In the genomic region with DNA sequence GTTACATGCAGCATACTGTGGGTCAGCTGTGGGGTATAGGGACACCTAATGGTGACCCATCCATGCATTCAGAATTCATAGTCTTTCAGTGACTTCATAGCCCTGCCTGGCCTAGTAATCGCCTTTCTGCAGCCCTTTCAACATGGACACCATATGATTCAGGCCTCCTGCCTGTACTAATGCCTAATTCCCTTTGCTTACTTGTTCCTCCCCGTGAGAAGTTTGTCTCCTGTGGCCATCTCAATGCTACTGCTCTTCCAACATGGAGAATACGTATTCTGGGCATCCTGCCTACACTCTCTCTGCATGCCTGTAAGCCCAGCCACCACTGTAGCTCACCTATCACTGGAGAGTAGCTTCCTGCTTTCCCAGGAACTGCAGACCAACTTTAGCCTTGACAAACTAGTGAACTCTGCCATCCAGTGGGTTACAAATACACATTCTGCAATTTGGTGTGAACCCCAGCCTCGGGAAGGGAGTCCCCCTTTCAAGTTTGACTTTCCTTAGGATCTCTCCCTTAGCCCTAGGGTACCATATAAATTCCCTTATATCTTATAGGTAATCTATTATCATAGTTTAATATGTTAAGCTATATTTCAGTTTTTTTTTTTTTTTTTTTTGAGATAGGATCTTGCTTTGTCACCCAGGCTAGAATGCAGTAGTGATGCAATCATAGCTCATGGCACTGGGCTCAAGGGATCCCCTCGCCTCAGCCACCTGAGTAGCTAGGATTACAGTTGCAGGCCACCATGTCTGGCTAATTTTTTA, we compare ENCODE assay signal across 32 cellular contexts. TPM values are rescaled to one million over a fixed set of nuclear protein-coding genes. Genes with fewer than 3 reads are reported as not detected.
DNase-seq lines count a peak whose midpoint lies in the region; ATAC-seq, FAIRE-seq and TF ChIP-seq lines count a peak whose summit lies in the region.
"Had no signal": no experiment of that assay in that cellular context is flagged by ENCODE, and none has a peak within 500 bp of the region (broad histone marks: within the 10 kb centered on the region; RNA-seq: fewer than 3 reads in every experiment).

No MANE protein-coding gene starts in this region.

- no peaks in the 10 kb centered on the region for H3K9me3 ChIP-seq in HEK293 (ENCODE audit: control insufficient read depth, insufficient read depth, low read depth, low read length)
- H3K9me3 ChIP-seq in GM12878 (replicated peaks; ENCODE audit: control insufficient read depth, insufficient read depth, low read length), result no peaks in the 10 kb centered on the region
- H3K9me3 ChIP-seq in osteoblast (ENCODE audit: low read depth, low read length), result no peaks in the 10 kb centered on the region
- H3K9me3 ChIP-seq: ascending aorta, neutrophil, vagina had no signal

- no peaks in the 10 kb centered on the region for H4K20me1 ChIP-seq in GM12878 (ENCODE audit: control insufficient read depth, insufficient read depth)
- no peaks in the 10 kb centered on the region for H4K20me1 ChIP-seq in osteoblast (ENCODE audit: insufficient read depth, low read length)

- no peak for TF ChIP-seq CTCF in HEK293 (tag by site-specific recombination; IDR thresholded peaks at IDR 0.05)
- TF ChIP-seq CTCF in GM12878 (IDR thresholded peaks at IDR 0.05 in 2 of 3, conservative IDR thresholded peaks at IDR 0.05 in 1 of 3; ENCODE audit: control insufficient read depth in 2 of 3, extremely low read depth in 1 of 3, insufficient read depth in 1 of 3, low read depth in 3 of 3, low read length in 3 of 3), result no peak
- TF ChIP-seq CTCF in osteoblast (IDR thresholded peaks at IDR 0.05; ENCODE audit: extremely low read depth, low read depth, low read length), result no peak
- no peak for TF ChIP-seq CTCF in CD14-positive monocyte (IDR thresholded peaks at IDR 0.05)

- SMC1A ChIA-PET in GM12878 (lab: Charles Lee; ENCODE audit: uncharacterized antibody, unreplicated experiment), result interaction anchor here (0.6 to 1.8 kb wide), 6 partner anchors 11 to 759 kb away, joined by 3 read pairs; a partner anchor contains a TSS

- CTCF ChIA-PET in HEK293 (lab: Yijun Ruan, JAX), result interaction anchor here (0.6 to 0.8 kb wide), 2 partner anchors 11 to 246 kb away, joined by 4 to 7 read pairs; no protein-coding TSS in a partner anchor
- CTCF ChIA-PET in GM12878 (lab: Yijun Ruan, JAX), result interaction anchor here (0.8 to 1.2 kb wide), 3 partner anchors 37 to 143 kb away, joined by 3 read pairs; a partner anchor contains a TSS

- no TSS peak for BruUV-seq in GM12878 (replicated peaks; lab: Mats Ljungman, UMichigan)

- TF ChIP-seq EP300 in GM12878 (IDR thresholded peaks at IDR 0.05; ENCODE audit: borderline replicate concordance in 1 of 2, control insufficient read depth in 1 of 2, low read depth in 2 of 2, low read length in 2 of 2), result no peak

- in situ Hi-C loops in GM12878 (cut with MboI), result no loop called here

- ATAC-seq in GM12878, result peak; percentile 32; the same call in 1 of the 3 replicates
- ATAC-seq: activated T-helper 17 cell treated with anti-CD3 and anti-CD28 coated beads, Interleukin-2, amount 50 U/mL, for 72 hours; foreskin keratinocyte; stimulated activated effector memory CD8-positive, alpha-beta T cell treated with anti-CD3 and anti-CD28 coated beads, Interleukin-12 subunit alpha, Interleukin-12 subunit beta, amount 100 ng/mL, for 72 hours had no signal

- H3K9ac ChIP-seq in GM12878 (ENCODE audit: control insufficient read depth, insufficient read depth, low read length), result no peak overlapping the region

- no peaks in the 10 kb centered on the region for H3K36me3 Mint-ChIP-seq in CD14-positive monocyte
- H3K36me3 Mint-ChIP-seq: activated naive CD8-positive, alpha-beta T cell; stimulated activated effector memory CD8-positive, alpha-beta T cell treated with anti-CD3 and anti-CD28 coated beads, Interleukin-12 subunit alpha, Interleukin-12 subunit beta, amount 100 ng/mL, for 72 hours had no signal

- H3K4me3 ChIP-seq in HEK293 (ENCODE audit: low read depth, low read length), result no peak overlapping the region
- H3K4me3 ChIP-seq in GM12878, result no peak overlapping the region
- no peak overlapping the region for H3K4me3 ChIP-seq in osteoblast (ENCODE audit: insufficient read depth, low read length)
- H3K4me3 ChIP-seq: ascending aorta, dorsolateral prefrontal cortex, hepatocyte, lung, skin epidermis, vagina had no signal

- DNase-seq in OCI-M1 (lab: John Stamatoyannopoulos, UW), result peak; percentile 65
- DNase-seq in GM12878 (ENCODE audit: low read depth, low spot score), result no peak
- no peak for DNase-seq in osteoblast (ENCODE audit: insufficient read length, low spot score, missing footprints)
- DNase-seq in CD14-positive monocyte (ENCODE audit: low spot score), result no peak
- no peak for DNase-seq in effector CD8-positive, alpha-beta T cell (lab: John Stamatoyannopoulos, UW)
- DNase-seq in putamen (ENCODE audit: low spot score), result no peak
- DNase-seq: activated CD4-positive, alpha-beta T cell treated with anti-CD3 and anti-CD28 coated beads, Interleukin-2, amount 50 U/mL, for 1 hour; central memory CD4-positive, alpha-beta T cell; DMS79; dorsolateral prefrontal cortex; foreskin keratinocyte; islet precursor cell; MV-4-11; NCI-H1694; NCI-H2171 treated with DMSO at 0.1 percent for 48 hours; NCI-H526; SHP77; stimulated activated CD4-positive, alpha-beta T cell treated with anti-CD3 and anti-CD28 coated beads, Interleukin-1b, Interleukin-23, amount 100 ng/mL, for 48 hours; T-helper 1 cell had no signal

- no peak overlapping the region for H3K27ac Mint-ChIP-seq in CD14-positive monocyte
- H3K27ac Mint-ChIP-seq: activated naive CD8-positive, alpha-beta T cell; activated T-helper 17 cell treated with anti-CD3 and anti-CD28 coated beads, Interleukin-2, amount 50 U/mL, for 72 hours; stimulated activated effector memory CD8-positive, alpha-beta T cell treated with anti-CD3 and anti-CD28 coated beads, Interleukin-12 subunit alpha, Interleukin-12 subunit beta, amount 100 ng/mL, for 72 hours had no signal

- H2AFZ ChIP-seq in GM12878 (ENCODE audit: control insufficient read depth, low read depth, low read length) (peak overlapping the region; percentile 39; the same call in 1 of the 2 replicates), osteoblast (ENCODE audit: low read length) (peak overlapping the region; percentile 76)
- H2AFZ ChIP-seq: hepatocyte had no signal

- no peak for FAIRE-seq in GM12878 (lab: Jason Lieb, UNC)
- FAIRE-seq: GM19239 had no signal

- POLR2A ChIA-PET in HEK293 (lab: Yijun Ruan, JAX), result no interaction called here
- POLR2A ChIA-PET in GM12878 (lab: Charles Lee), result no interaction called here

- H3K9me3 Mint-ChIP-seq in CD14-positive monocyte, result no peaks in the 10 kb centered on the region
- H3K9me3 Mint-ChIP-seq: activated T-helper 17 cell treated with anti-CD3 and anti-CD28 coated beads, Interleukin-2, amount 50 U/mL, for 72 hours; stimulated activated effector memory CD8-positive, alpha-beta T cell treated with anti-CD3 and anti-CD28 coated beads, Interleukin-12 subunit alpha, Interleukin-12 subunit beta, amount 100 ng/mL, for 72 hours had no signal

- 42% methylated on average over 5 of the region's 5 CpGs for WGBS in GM12878 (ENCODE audit: insufficient coverage, insufficient replicate concordance, low lambda C conversion rate, missing lambda C conversion rate)

- H3K4me1 ChIP-seq in HEK293 (ENCODE audit: control insufficient read depth, insufficient read depth, low read length) (no peaks in the 10 kb centered on the region), GM12878 (ENCODE audit: control insufficient read depth, insufficient read depth, low read length) (no peaks in the 10 kb centered on the region), osteoblast (ENCODE audit: insufficient read depth, low read length) (no peaks in the 10 kb centered on the region)
- H3K4me1 ChIP-seq: ascending aorta, foreskin keratinocyte, vagina had no signal

- no peak for TF ChIP-seq POLR2A in GM12878 (IDR thresholded peaks at IDR 0.05; ENCODE audit: low read depth, low read length)

- H3K4me3 Mint-ChIP-seq in CD14-positive monocyte, result no peak overlapping the region
- H3K4me3 Mint-ChIP-seq: activated naive CD8-positive, alpha-beta T cell; activated T-helper 17 cell treated with anti-CD3 and anti-CD28 coated beads, Interleukin-2, amount 50 U/mL, for 72 hours; stimulated activated effector memory CD8-positive, alpha-beta T cell treated with anti-CD3 and anti-CD28 coated beads, Interleukin-12 subunit alpha, Interleukin-12 subunit beta, amount 100 ng/mL, for 72 hours had no signal

- H3K27me3 ChIP-seq in GM12878 (replicated peaks in 1 of 2; ENCODE audit: control insufficient read depth in 2 of 2, insufficient read depth in 2 of 2, low read length in 1 of 2) (no peaks in the 10 kb centered on the region), osteoblast (ENCODE audit: insufficient read depth, low read length) (no peaks in the 10 kb centered on the region)
- H3K27me3 ChIP-seq: ascending aorta, dorsolateral prefrontal cortex, foreskin keratinocyte, hepatocyte, neutrophil, vagina had no signal

- RAD21 ChIA-PET in GM12878 (lab: Charles Lee; ENCODE audit: unreplicated experiment), result interaction anchor here (1.3 kb wide), 1 partner anchor 41 kb away, joined by 4 read pairs; no protein-coding TSS in a partner anchor

- H3K27me3 Mint-ChIP-seq in CD14-positive monocyte (ENCODE audit: low read depth in 3 of 3), result peaks cover 0 to 2% (median 0%) of the 10 kb centered on the region in 3 donors
- H3K27me3 Mint-ChIP-seq: activated naive CD8-positive, alpha-beta T cell had no signal

- intact Hi-C loops in GM12878 (cut with micrococcal nuclease; ENCODE audit: unreplicated experiment) (no loop called here), CD14-positive monocyte (cut with micrococcal nuclease) (no loop called here)

- no peak overlapping the region for H3K27ac ChIP-seq in HEK293 (ENCODE audit: extremely low read depth, low read depth, low read length)
- no peak overlapping the region for H3K27ac ChIP-seq in GM12878 (ENCODE audit: control insufficient read depth, insufficient read depth)
- H3K27ac ChIP-seq in osteoblast (ENCODE audit: low read depth, low read length), result no peak overlapping the region
- H3K27ac ChIP-seq: ascending aorta, dorsolateral prefrontal cortex, epithelial cell of prostate, foreskin keratinocyte, hepatocyte, neutrophil, skin epidermis, vagina had no signal

- TF ChIP-seq RAD21 in GM12878 (IDR thresholded peaks at IDR 0.05; ENCODE audit: insufficient read depth, low read depth, low read length), result no peak

- H3K36me3 ChIP-seq in HEK293 (ENCODE audit: control insufficient read depth in 2 of 2, insufficient read depth in 1 of 2, low read length in 2 of 2) (no peaks in the 10 kb centered on the region), GM12878 (ENCODE audit: control insufficient read depth in 2 of 2, insufficient read depth in 2 of 2, low read length in 1 of 2) (no peaks in the 10 kb centered on the region), osteoblast (ENCODE audit: insufficient read depth, low read length) (no peaks in the 10 kb centered on the region)
- H3K36me3 ChIP-seq: ascending aorta, neutrophil, vagina had no signal

- H3K79me2 ChIP-seq in GM12878 (ENCODE audit: control insufficient read depth, insufficient read depth, low read length), result no peaks in the 10 kb centered on the region
- no peaks in the 10 kb centered on the region for H3K79me2 ChIP-seq in osteoblast (ENCODE audit: insufficient read depth, low read length)
- H3K79me2 ChIP-seq: hepatocyte had no signal

- H3K4me1 Mint-ChIP-seq in CD14-positive monocyte, result no peaks in the 10 kb centered on the region
- H3K4me1 Mint-ChIP-seq: activated T-helper 17 cell treated with anti-CD3 and anti-CD28 coated beads, Interleukin-2, amount 50 U/mL, for 72 hours; stimulated activated effector memory CD8-positive, alpha-beta T cell treated with anti-CD3 and anti-CD28 coated beads, Interleukin-12 subunit alpha, Interleukin-12 subunit beta, amount 100 ng/mL, for 72 hours had no signal

- no peak overlapping the region for H3K4me2 ChIP-seq in GM12878 (ENCODE audit: control insufficient read depth, insufficient read depth)
- H3K4me2 ChIP-seq in osteoblast (ENCODE audit: insufficient read depth, low read length), result no peak overlapping the region
- H3K4me2 ChIP-seq: hepatocyte had no signal

RNA-seq across cellular contexts. Expression of a gene that starts 22.3 kb away (rescaled TPM):
- not detected in 2 replicates for total RNA-seq in GM12878 (2013; cell fraction: nucleolus; rRNA removed)
- total RNA-seq in GM12878 (2014; rRNA removed) (0.22 and 0.28 TPM in 2 replicates), GM12878 (2014; rRNA removed; fragmentation: Illumina TruSeq; extraction: Trizol) (not detected in 2 replicates), GM12878 (2021) (not detected in 2 replicates), osteoblast (under 0.01 and 0.29 TPM in 2 replicates)
- not detected for polyA plus RNA-seq in GM12878 (2011; ENCODE audit: low read depth)
- polyA plus RNA-seq in GM12878 (2011; rRNA removed) (0.04 TPM in 1 of 2 replicates, not detected in the other), GM12878 (2014; fragmentation: Illumina TruSeq; extraction: Trizol) (0.15 and 0.17 TPM in 2 replicates), GM12878 (2014; fragmentation: Nextera tagmentation; extraction: Ambion mirVana) (under 1 TPM; 0.16 to 0.32 TPM), GM12878 (2014; rRNA removed) (0.22 TPM in 1 of 2 replicates, not detected in the other), GM12878 (2016; fragmentation: Nextera tagmentation; extraction: Ambion mirVana) (under 1 TPM in 1 of 2 experiments, not detected in 1; 0.08 TPM), CD14-positive monocyte (1 to 10 TPM in 1 of 2 donors, under 1 TPM in 1; 1.00 to 1.8 TPM)
- polyA plus RNA-seq in GM12878 (2011; cell fraction: cytosol; rRNA removed), result 0.03 and 0.07 TPM in 2 replicates
- 0.07 TPM in 1 of 2 replicates, not detected in the other for polyA plus RNA-seq in GM12878 (2011; cell fraction: nucleus; rRNA removed)
- 0.18 and 0.22 TPM in 2 replicates for polyA plus RNA-seq in GM12878 (2012)
- not detected in 2 replicates for polyA minus RNA-seq in GM12878 (2011; rRNA and poly(A)+ RNA removed)
- polyA minus RNA-seq in GM12878 (2011; cell fraction: cytosol; rRNA and poly(A)+ RNA removed), result not detected in 2 replicates
- not detected in 2 replicates for polyA minus RNA-seq in GM12878 (2011; cell fraction: nucleus; rRNA and poly(A)+ RNA removed)
- total RNA-seq: activated T-helper 17 cell treated with anti-CD3 and anti-CD28 coated beads, Interleukin-2, amount 50 U/mL, for 72 hours; ascending aorta; pulmonary artery endothelial cell had no signal

RNA-seq across cellular contexts. Expression of a gene that starts 28.2 kb away (rescaled TPM):
- 5.3 and 5.8 TPM in 2 replicates for total RNA-seq in GM12878 (2013; cell fraction: nucleolus; rRNA removed)
- total RNA-seq in GM12878 (2014; rRNA removed) (2.4 and 2.5 TPM in 2 replicates), GM12878 (2014; rRNA removed; fragmentation: Illumina TruSeq; extraction: Trizol) (0.85 and 1.2 TPM in 2 replicates), GM12878 (2021) (3.0 and 3.6 TPM in 2 replicates), osteoblast (7.2 and 7.7 TPM in 2 replicates)
- 0.71 TPM for polyA plus RNA-seq in GM12878 (2011; ENCODE audit: low read depth)
- polyA plus RNA-seq in GM12878 (2011; rRNA removed) (2.3 TPM in 2 replicates), GM12878 (2014; fragmentation: Illumina TruSeq; extraction: Trizol) (1.6 and 1.8 TPM in 2 replicates), GM12878 (2014; fragmentation: Nextera tagmentation; extraction: Ambion mirVana) (under 1 TPM; 0.26 to 0.53 TPM), GM12878 (2014; rRNA removed) (2.7 and 2.9 TPM in 2 replicates), GM12878 (2016; fragmentation: Nextera tagmentation; extraction: Ambion mirVana) (1 to 10 TPM; 1.6 to 2.3 TPM), CD14-positive monocyte (under 1 TPM; 0.43 to 0.44 TPM)
- polyA plus RNA-seq in GM12878 (2011; cell fraction: cytosol; rRNA removed), result 2.7 and 3.5 TPM in 2 replicates
- polyA plus RNA-seq in GM12878 (2011; cell fraction: nucleus; rRNA removed), result 5.3 and 5.4 TPM in 2 replicates
- polyA plus RNA-seq in GM12878 (2012), result 1.5 and 1.7 TPM in 2 replicates
- 2.9 and 4.0 TPM in 2 replicates for polyA minus RNA-seq in GM12878 (2011; rRNA and poly(A)+ RNA removed)
- 0.53 and 0.73 TPM in 2 replicates for polyA minus RNA-seq in GM12878 (2011; cell fraction: cytosol; rRNA and poly(A)+ RNA removed)
- polyA minus RNA-seq in GM12878 (2011; cell fraction: nucleus; rRNA and poly(A)+ RNA removed), result 1.6 and 2.0 TPM in 2 replicates
